ENCODE assay signal across 8 cellular contexts in genomic region chr15:55498109-55498938, GRCh38. TPM values are rescaled to one million over a fixed set of nuclear protein-coding genes. Genes with fewer than 3 reads are reported as not detected.
DNase-seq lines count a peak whose midpoint lies in the region; ATAC-seq and TF ChIP-seq lines count a peak whose summit lies in the region.
"Not testable (repeated sequence)": the region's sequence is repeated elsewhere in the genome, so short reads cannot be mapped to it uniquely, and the experiment has no call there.

No MANE protein-coding gene starts in this region.

- peaks cover 0 to 23% (median 3%) of the 10 kb centered on the region in 10 experiments; a peak in 10 of 20 replicates for H3K4me1 ChIP-seq in BLaER1 treated with 17β-estradiol and CSF1 and Interleukin-3, amounts not matched to agents 10 nM and 100 nM
- not testable (repeated sequence) for H3K4me1 ChIP-seq in liver (ENCODE audit: control insufficient read depth in 4 of 4, insufficient read depth in 4 of 4, low read length in 3 of 4)

- H3K4me3 ChIP-seq in BLaER1 treated with 17β-estradiol and CSF1 and Interleukin-3, amounts not matched to agents 10 nM and 100 nM: peak overlapping the region; percentile 33 to 63 (median 44); a peak in 18 of 20 replicates
- peak overlapping the region; percentile 65 to 99 (median 74) for H3K4me3 ChIP-seq in liver (ENCODE audit: low read depth in 1 of 3, low read length in 3 of 3)

- TF ChIP-seq RAD21 in liver (IDR thresholded peaks at IDR 0.05): not testable (repeated sequence)

- not testable (repeated sequence) for TF ChIP-seq CTCF in liver (IDR thresholded peaks at IDR 0.05; ENCODE audit: low read depth, low read length, missing input control)

- not testable (repeated sequence) for H4K20me1 ChIP-seq in BLaER1 treated with 17β-estradiol and CSF1 and Interleukin-3, amounts not matched to agents 10 nM and 100 nM

- H3K9ac ChIP-seq in BLaER1 treated with 17β-estradiol and CSF1 and Interleukin-3, amounts not matched to agents 10 nM and 100 nM: not testable (repeated sequence)
- peak overlapping the region in 1 of 2 donors; percentile 12 for H3K9ac ChIP-seq in liver (ENCODE audit: low read depth in 1 of 2, low read length in 2 of 2)

- H3K27me3 ChIP-seq in BLaER1 treated with 17β-estradiol and CSF1 and Interleukin-3, amounts not matched to agents 10 nM and 100 nM; liver (ENCODE audit: control insufficient read depth in 4 of 4, insufficient read depth in 4 of 4, low read length in 3 of 4): not testable (repeated sequence)

- DNase-seq in NCI-H526 treated with DMSO at 0.1 percent for 48 hours (lab: John Stamatoyannopoulos, UW) (peak; percentile 71), dermis microvascular lymphatic vessel endothelial cell (ENCODE audit: low read depth in 2 of 2) (peak; percentile 55 to 81)
- peak; percentile 41 to 62 for DNase-seq in activated CD4-positive, alpha-beta T cell treated with anti-CD3 and anti-CD28 coated beads, Interleukin-2, amount 50 U/mL, for 24 hours (ENCODE audit: low read depth in 1 of 2, low spot score in 1 of 2)
- peak; percentile 72 to 81 for DNase-seq in stimulated activated CD4-positive, alpha-beta T cell treated with anti-CD3 and anti-CD28 coated beads, Interleukin-2, amount 100 ng/mL, for 24 hours

- peak; percentile 99 for ATAC-seq in GM19328 (IDR thresholded peaks at IDR 0.05; ENCODE audit: unreplicated experiment)
- peak; percentile 99 for ATAC-seq in HG03442 (IDR thresholded peaks at IDR 0.05; ENCODE audit: unreplicated experiment)

- not testable (repeated sequence) for H3K36me3 ChIP-seq in BLaER1 treated with 17β-estradiol and CSF1 and Interleukin-3, amounts not matched to agents 10 nM and 100 nM; liver (ENCODE audit: control insufficient read depth in 4 of 4, insufficient read depth in 3 of 4, low read depth in 1 of 4, low read length in 3 of 4)

- 12% methylated on average over 55 of the region's 55 CpGs for WGBS in liver

- peak overlapping the region; percentile 11 to 71 (median 50); a peak in 19 of 22 replicates for H3K4me2 ChIP-seq in BLaER1 treated with 17β-estradiol and CSF1 and Interleukin-3, amounts not matched to agents 10 nM and 100 nM

- H3K27ac ChIP-seq in BLaER1 treated with 17β-estradiol and CSF1 and Interleukin-3, amounts not matched to agents 10 nM and 100 nM; liver (ENCODE audit: low read depth in 1 of 2, low read length in 2 of 2): not testable (repeated sequence)

- peaks cover 0 to 25% (median 15%) of the 10 kb centered on the region in 11 experiments; a peak in 18 of 22 replicates for H3K9me3 ChIP-seq in BLaER1 treated with 17β-estradiol and CSF1 and Interleukin-3, amounts not matched to agents 10 nM and 100 nM (replicated peaks in 1 of 11)
- H3K9me3 ChIP-seq in liver (ENCODE audit: control insufficient read depth in 4 of 4, low read length in 3 of 4): not testable (repeated sequence)

TF ChIP-seq in liver, 16 proteins besides CTCF, POLR2A, EP300 and RAD21:
- TF ChIP-seq YY1 (IDR thresholded peaks at IDR 0.05) (peak; percentile 69), GABPA (IDR thresholded peaks at IDR 0.05 in 1 of 2, conservative IDR thresholded peaks at IDR 0.05 in 1 of 2) (peak in 1 of 2 donors; percentile 85)
TF ChIP-seq in liver: peak in this region for 2; not testable (repeated sequence) for 14.

RNA-seq across cellular contexts. Expression of gene DNAAF4, which starts 9.7 kb away (rescaled TPM):
- total RNA-seq in dermis microvascular lymphatic vessel endothelial cell (0.89 and 1.3 TPM in 2 replicates), liver (under 1 TPM in 1 of 2 donors, not detected in 1; 0.09 TPM)
- under 1 TPM in 1 of 2 donors, not detected in 1; 0.23 TPM for polyA plus RNA-seq in liver
